Comparison of ENCODE assay signal across 9 cellular contexts in the genomic region with DNA sequence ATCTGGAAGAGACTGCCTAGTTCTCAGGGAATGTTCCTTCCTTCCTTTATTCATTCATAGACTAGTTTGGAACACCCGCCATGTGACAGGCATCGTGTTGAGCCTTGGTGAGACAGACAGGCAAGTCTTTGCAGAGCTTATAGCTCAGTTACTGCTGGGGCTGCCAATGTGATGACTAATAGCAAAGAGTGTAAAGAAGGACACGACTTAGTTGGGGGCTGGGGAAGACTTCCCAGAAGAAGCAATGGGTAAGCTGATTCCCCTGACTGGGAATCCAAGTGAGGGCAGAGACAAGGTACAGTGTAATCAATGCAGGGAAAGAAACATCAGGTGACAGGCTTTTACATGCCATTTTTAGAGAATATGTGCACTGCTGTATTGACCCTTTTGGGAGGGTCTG. TPM values are rescaled to one million over a fixed set of nuclear protein-coding genes. Genes with fewer than 3 reads are reported as not detected.
DNase-seq lines count a peak whose midpoint lies in the region; ATAC-seq lines count a peak whose summit lies in the region.
"Had no signal": no experiment of that assay in that cellular context is flagged by ENCODE, and none has a peak within 500 bp of the region (broad histone marks: within the 10 kb centered on the region; RNA-seq: fewer than 3 reads in every experiment).

No MANE protein-coding gene starts in this region.

- ATAC-seq in effector memory CD8-positive, alpha-beta T cell (replicated peaks), result no peak
- ATAC-seq in HG03175 (IDR thresholded peaks at IDR 0.05; ENCODE audit: unreplicated experiment) (no peak), GM21737 (IDR thresholded peaks at IDR 0.05; ENCODE audit: unreplicated experiment) (no peak), sciatic nerve (no peak)

- peak; percentile 24 to 26 for DNase-seq in activated CD4-positive, alpha-beta T cell treated with anti-CD3 and anti-CD28 coated beads for 4 hours
- no peak for DNase-seq in activated CD4-positive, alpha-beta T cell treated with anti-CD3 and anti-CD28 coated beads for 1 hour
- peak; percentile 3 for DNase-seq in RKO (ENCODE audit: low spot score)
- no peak for DNase-seq in effector memory CD8-positive, alpha-beta T cell
- DNase-seq in posterior vena cava (ENCODE audit: low spot score), result peak; percentile 48
- no peak for DNase-seq in sciatic nerve (ENCODE audit: low spot score)
- DNase-seq: NCI-H1105 had no signal

- H3K27me3 Mint-ChIP-seq in effector memory CD8-positive, alpha-beta T cell, result no peaks in the 10 kb centered on the region

- H3K36me3 Mint-ChIP-seq in effector memory CD8-positive, alpha-beta T cell (ENCODE audit: insufficient read depth), result peaks cover 39% of the 10 kb centered on the region

- H3K4me1 Mint-ChIP-seq in effector memory CD8-positive, alpha-beta T cell (ENCODE audit: low read depth in 2 of 2), result peaks cover 91 to 95% of the 10 kb centered on the region in 2 donors

- intact Hi-C loops in posterior vena cava (cut with DNase I), result no loop called here
- intact Hi-C loops in sciatic nerve (cut with DNase I), result no loop called here

- no peaks in the 10 kb centered on the region for H3K9me3 Mint-ChIP-seq in effector memory CD8-positive, alpha-beta T cell

- peak overlapping the region; percentile 96 to 97 for H3K27ac Mint-ChIP-seq in effector memory CD8-positive, alpha-beta T cell

- peak overlapping the region; percentile 77 to 81 for H3K4me3 Mint-ChIP-seq in effector memory CD8-positive, alpha-beta T cell

RNA-seq across cellular contexts. Expression of gene TENT5C, which starts 51.2 kb away (rescaled TPM):
- total RNA-seq in posterior vena cava (10 to 100 TPM in 1 of 2 donors, 1 to 10 TPM in 1; 3.6 to 12.4 TPM), sciatic nerve (37.0 TPM)

Comparison
In these comparisons a context has a peak if more than half of its experiments do, and no peak if none do; other contexts are left out.
1. DNase-seq: peak in activated CD4-positive, alpha-beta T cell treated with anti-CD3 and anti-CD28 coated beads for 4 hours (2 of 2), RKO (single experiment) and posterior vena cava (single experiment); none in activated CD4-positive, alpha-beta T cell treated with anti-CD3 and anti-CD28 coated beads for 1 hour (single experiment), effector memory CD8-positive, alpha-beta T cell (0 of 3) and sciatic nerve (single experiment).